In genomic region chrX:19863237-19864223, GRCh38 we compare ENCODE assay signal across 9 cellular contexts. TPM values are rescaled to one million over a fixed set of nuclear protein-coding genes. Genes with fewer than 3 reads are reported as not detected.
DNase-seq lines count a peak whose midpoint lies in the region; ATAC-seq and TF ChIP-seq lines count a peak whose summit lies in the region.
"Had no signal": no experiment of that assay in that cellular context is flagged by ENCODE, and none has a peak within 500 bp of the region (broad histone marks: within the 10 kb centered on the region; RNA-seq: fewer than 3 reads in every experiment).

No MANE protein-coding gene starts in this region.

- H3K4me3 ChIP-seq in left ventricle myocardium inferior (no peak overlapping the region), vagina (no peak overlapping the region), neural progenitor cell (no peak overlapping the region)
- H3K4me3 ChIP-seq: heart left ventricle had no signal

- POLR2A ChIA-PET in activated B cell treated with CpG ODN at 0.5 μM for 24 hours (lab: Charles Lee), result interaction anchor here (0.6 to 1.9 kb wide), 9 partner anchors 11 to 122 kb away, joined by 3 to 9 read pairs (median 5); partner anchors contain the start of gene SH3KBP1

- no peaks in the 10 kb centered on the region for H3F3A ChIP-seq in neural progenitor cell (ENCODE audit: low read depth)

- H3K9me3 ChIP-seq in left ventricle myocardium inferior (replicated peaks) (no peaks in the 10 kb centered on the region), vagina (no peaks in the 10 kb centered on the region), neural progenitor cell (ENCODE audit: low read depth) (no peaks in the 10 kb centered on the region)
- H3K9me3 ChIP-seq: heart left ventricle had no signal

- no peak for DNase-seq in left ventricle myocardium inferior
- no peak for DNase-seq in Right ventricle myocardium superior
- DNase-seq in activated B cell treated with CpG ODN at 0.5 μM for 24 hours, result no peak
- no peak for DNase-seq in vagina (ENCODE audit: extremely low spot score in 2 of 2)
- no peak for DNase-seq in putamen (ENCODE audit: low spot score)
- DNase-seq in neural progenitor cell (ENCODE audit: low spot score), result no peak
- DNase-seq in activated naive CD4-positive, alpha-beta T cell treated with Interleukin-2 at 50 U/mL for 16 hours, result no peak

- H3K4me1 ChIP-seq in left ventricle myocardium inferior, result peaks cover 24% of the 10 kb centered on the region
- H3K4me1 ChIP-seq in vagina, result peaks cover 20% of the 10 kb centered on the region
- H3K4me1 ChIP-seq in neural progenitor cell, result no peaks in the 10 kb centered on the region

- H3K79me2 ChIP-seq in neural progenitor cell (ENCODE audit: low read depth), result no peaks in the 10 kb centered on the region

- H3K27me3 ChIP-seq in left ventricle myocardium inferior (ENCODE audit: low read depth), result no peaks in the 10 kb centered on the region
- H3K27me3 ChIP-seq in vagina, result no peaks in the 10 kb centered on the region
- no peaks in the 10 kb centered on the region for H3K27me3 ChIP-seq in neural progenitor cell
- H3K27me3 ChIP-seq: heart left ventricle had no signal

- H4K20me1 ChIP-seq in neural progenitor cell (ENCODE audit: low read depth), result no peaks in the 10 kb centered on the region

- H3K27ac Mint-ChIP-seq in activated B cell treated with CpG ODN at 0.5 μM for 24 hours (peak overlapping the region; percentile 96), neural progenitor cell (no peak overlapping the region)

- H3K9me3 Mint-ChIP-seq in activated B cell treated with CpG ODN at 0.5 μM for 24 hours, result no peaks in the 10 kb centered on the region
- peaks cover 8% of the 10 kb centered on the region for H3K9me3 Mint-ChIP-seq in neural progenitor cell

- H3K4me2 ChIP-seq in neural progenitor cell, result no peak overlapping the region

- H3K9ac ChIP-seq in neural progenitor cell, result no peak overlapping the region

- intact Hi-C loops in left ventricle myocardium inferior (cut with micrococcal nuclease) (no loop called here), Right ventricle myocardium superior (cut with DNase I) (loop anchor here (10.0 kb wide), 1 partner anchor 49 kb away; no protein-coding TSS in a partner anchor), activated B cell treated with CpG ODN at 0.5 μM for 24 hours (cut with micrococcal nuclease) (loop anchor here (1.0 kb wide), 3 partner anchors 7 to 13 kb away; no protein-coding TSS in a partner anchor), vagina (cut with DNase I) (no loop called here)

- H3K36me3 ChIP-seq in left ventricle myocardium inferior (no peaks in the 10 kb centered on the region), vagina (no peaks in the 10 kb centered on the region), neural progenitor cell (no peaks in the 10 kb centered on the region)
- H3K36me3 ChIP-seq: heart left ventricle had no signal

- H3K4me3 Mint-ChIP-seq in activated B cell treated with CpG ODN at 0.5 μM for 24 hours, result peak overlapping the region; percentile 75
- H3K4me3 Mint-ChIP-seq in neural progenitor cell, result no peak overlapping the region

- peaks cover 91% of the 10 kb centered on the region for H3K4me1 Mint-ChIP-seq in activated B cell treated with CpG ODN at 0.5 μM for 24 hours
- H3K4me1 Mint-ChIP-seq in neural progenitor cell, result peaks cover 4% of the 10 kb centered on the region

- H3K27ac ChIP-seq in left ventricle myocardium inferior (replicated peaks), result peak overlapping the region; percentile 56
- peak overlapping the region; percentile 24 for H3K27ac ChIP-seq in vagina
- H3K27ac ChIP-seq in neural progenitor cell, result no peak overlapping the region

- H2AFZ ChIP-seq in neural progenitor cell (replicated peaks), result no peak overlapping the region

- CTCF ChIA-PET in activated B cell treated with CpG ODN at 0.5 μM for 24 hours (lab: Charles Lee), result interaction anchor here (1.3 to 1.4 kb wide), 2 partner anchors 41 to 118 kb away, joined by 3 to 4 read pairs; no protein-coding TSS in a partner anchor

- no peak for TF ChIP-seq CTCF in left ventricle myocardium inferior (IDR thresholded peaks at IDR 0.05; ENCODE audit: borderline replicate concordance)
- TF ChIP-seq CTCF in activated B cell treated with CpG ODN at 0.5 μM for 24 hours (IDR thresholded peaks at IDR 0.05), result no peak
- TF ChIP-seq CTCF in vagina (IDR thresholded peaks at IDR 0.05), result no peak
- no peak for TF ChIP-seq CTCF in neural progenitor cell (IDR thresholded peaks at IDR 0.05)

- no peaks in the 10 kb centered on the region for H3K27me3 Mint-ChIP-seq in activated B cell treated with CpG ODN at 0.5 μM for 24 hours
- no peaks in the 10 kb centered on the region for H3K27me3 Mint-ChIP-seq in neural progenitor cell (ENCODE audit: insufficient read depth, low read depth)

- H3K36me3 Mint-ChIP-seq in activated B cell treated with CpG ODN at 0.5 μM for 24 hours (ENCODE audit: low read depth), result peaks cover 4% of the 10 kb centered on the region
- no peaks in the 10 kb centered on the region for H3K36me3 Mint-ChIP-seq in neural progenitor cell

- ATAC-seq in Right ventricle myocardium superior (ENCODE audit: poor library complexity) (no peak), HG03060 (IDR thresholded peaks at IDR 0.05; ENCODE audit: low read depth, unreplicated experiment) (peak; percentile 53), activated B cell treated with CpG ODN at 0.5 μM for 24 hours (ENCODE audit: low read depth) (peak; percentile 64)

- no peak for TF ChIP-seq POLR2A in vagina (IDR thresholded peaks at IDR 0.05)

RNA-seq across cellular contexts. Expression of gene SH3KBP1, which starts 23.9 kb away (rescaled TPM):
- total RNA-seq in left ventricle myocardium inferior (37.2 TPM), Right ventricle myocardium superior (61.2 TPM), activated B cell treated with CpG ODN at 0.5 μM for 24 hours (86.3 and 101 TPM in 2 replicates), vagina (16.9 TPM), neural progenitor cell (ENCODE audit: low replicate concordance) (6.1 and 6.5 TPM in 2 replicates)

Comparison
In these comparisons a context has a peak if more than half of its experiments do, and no peak if none do; other contexts are left out.
1. intact Hi-C loops: an anchor here in Right ventricle myocardium superior (10.0 kb wide) and activated B cell treated with CpG ODN at 0.5 μM for 24 hours (1.0 kb wide); none called in left ventricle myocardium inferior and vagina.